8 cellular contexts compared by ENCODE assay signal in the genomic region with DNA sequence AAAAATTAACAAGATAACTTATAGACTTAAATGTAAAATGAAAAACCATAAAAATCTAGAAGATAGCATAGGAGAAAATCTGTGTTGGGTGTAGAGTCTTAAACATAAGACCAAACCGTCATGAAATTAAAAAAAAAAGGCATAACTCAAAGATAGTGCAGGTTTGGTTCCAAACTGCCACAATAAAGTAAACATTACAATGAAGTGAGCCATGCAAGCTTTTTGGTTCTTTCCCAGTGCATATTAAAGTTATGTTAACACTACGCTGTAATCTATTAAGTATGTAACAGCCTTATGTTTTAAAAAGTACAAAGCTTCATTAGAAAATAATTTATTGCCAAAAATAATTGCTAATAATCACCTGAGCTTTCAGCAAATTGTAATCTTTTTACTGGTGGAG.
"Had no signal": no experiment of that assay in that cellular context is flagged by ENCODE, and none has a peak within 500 bp of the region (broad histone marks: within the 10 kb centered on the region; RNA-seq: fewer than 3 reads in every experiment).

No MANE protein-coding gene starts in this region.

- ATAC-seq: HepG2 had no signal

- H3K4me3 Mint-ChIP-seq: H9, IgD-negative memory B cell had no signal

- H3K4me3 ChIP-seq: GM23248 had no signal

- H3K36me3 Mint-ChIP-seq: IgD-negative memory B cell had no signal

- H3K4me1 Mint-ChIP-seq: IgD-negative memory B cell had no signal

- H2AFZ ChIP-seq: GM23248 had no signal

- H3K9me3 Mint-ChIP-seq: H9 had no signal

- H3K27me3 Mint-ChIP-seq: IgD-negative memory B cell had no signal

- H3K27ac Mint-ChIP-seq: H9, IgD-negative memory B cell had no signal

- H3K9ac ChIP-seq: GM23248, KMS-11 had no signal

- H3K4me2 ChIP-seq: KMS-11 had no signal

- H3K27ac ChIP-seq: GM23248, HL-60, KMS-11 had no signal

- DNase-seq: GM23248, H9, HCEC 1CT, KBM-7 had no signal
